ENCODE assay signal across 8 cellular contexts in genomic region chr7:12458520-12459131, GRCh38. TPM values are rescaled to one million over a fixed set of nuclear protein-coding genes. Genes with fewer than 3 reads are reported as not detected.
DNase-seq lines count a peak whose midpoint lies in the region; ATAC-seq, FAIRE-seq and TF ChIP-seq lines count a peak whose summit lies in the region.

No MANE protein-coding gene starts in this region.

- H3K27ac ChIP-seq in DND-41 (ENCODE audit: low read length) (no peak overlapping the region), astrocyte (ENCODE audit: low read depth, low read length) (no peak overlapping the region)

- no peaks in the 10 kb centered on the region for H3K36me3 Mint-ChIP-seq in astrocyte (ENCODE audit: low read depth, unreplicated experiment)

- H3K79me2 ChIP-seq in DND-41 (ENCODE audit: insufficient read depth, low read length) (no peaks in the 10 kb centered on the region), astrocyte (ENCODE audit: insufficient read depth, low read length) (no peaks in the 10 kb centered on the region)

- ATAC-seq in DND-41 (ENCODE audit: insufficient read depth, low read depth) = peak; percentile 83
- ATAC-seq in GM19452 (IDR thresholded peaks at IDR 0.05; ENCODE audit: unreplicated experiment) = peak; percentile 96
- peak; percentile 96 for ATAC-seq in HG03280 (IDR thresholded peaks at IDR 0.05; ENCODE audit: unreplicated experiment)

- H3K4me1 Mint-ChIP-seq in astrocyte (ENCODE audit: low read depth, unreplicated experiment) = no peaks in the 10 kb centered on the region

- H2AFZ ChIP-seq in DND-41 (ENCODE audit: low read depth, low read length) = no peak overlapping the region
- no peak overlapping the region for H2AFZ ChIP-seq in astrocyte (ENCODE audit: low read depth, low read length)

- H3K9ac ChIP-seq in DND-41 (ENCODE audit: low read depth, low read length) (no peak overlapping the region), astrocyte (ENCODE audit: low read length) (no peak overlapping the region)

- no peak overlapping the region for H3K4me2 ChIP-seq in DND-41 (ENCODE audit: insufficient read depth, low read length)
- H3K4me2 ChIP-seq in astrocyte (ENCODE audit: low read length) = no peak overlapping the region

- H3K9me3 ChIP-seq in DND-41 (ENCODE audit: insufficient read depth, low read length, severe bottlenecking) = no peaks in the 10 kb centered on the region
- H3K9me3 ChIP-seq in astrocyte (ENCODE audit: insufficient read depth, low read depth, low read length) = no peaks in the 10 kb centered on the region

- H3K4me1 ChIP-seq in DND-41 (ENCODE audit: insufficient read depth, low read length) (no peaks in the 10 kb centered on the region), astrocyte (ENCODE audit: insufficient read depth, low read length) (no peaks in the 10 kb centered on the region)

- no peak overlapping the region for H3K27ac Mint-ChIP-seq in astrocyte (ENCODE audit: unreplicated experiment)

- H3K9me3 Mint-ChIP-seq in astrocyte (ENCODE audit: unreplicated experiment) = no peaks in the 10 kb centered on the region

- H3K36me3 ChIP-seq in DND-41 (ENCODE audit: insufficient read depth, low read length) = no peaks in the 10 kb centered on the region
- H3K36me3 ChIP-seq in astrocyte (ENCODE audit: insufficient read depth, low read length) = no peaks in the 10 kb centered on the region

- H3K27me3 ChIP-seq in DND-41 (ENCODE audit: insufficient read depth, low read length, poor library complexity) (no peaks in the 10 kb centered on the region), astrocyte (ENCODE audit: insufficient read depth, low read length) (no peaks in the 10 kb centered on the region)

- peak; percentile 10 for DNase-seq in DND-41
- peak; percentile 3 for DNase-seq in NCI-H2196 treated with DMSO at 0.1 percent for 48 hours (lab: John Stamatoyannopoulos, UW; ENCODE audit: unreplicated experiment)
- peak; percentile 4 for DNase-seq in astrocyte (ENCODE audit: low read depth)
- no peak for DNase-seq in activated gamma-delta T cell treated with Interleukin-2 at 50 U/mL for 16 hours
- no peak for DNase-seq in middle frontal gyrus (ENCODE audit: extremely low spot score, low spot score)

- TF ChIP-seq CTCF in DND-41 (IDR thresholded peaks at IDR 0.05; ENCODE audit: borderline replicate concordance, extremely low read depth, low read length, poor library complexity, severe bottlenecking) (peak; percentile 70), astrocyte (IDR thresholded peaks at IDR 0.05; ENCODE audit: insufficient read depth, low read depth, low read length) (peak; percentile 82)

- FAIRE-seq in astrocyte (lab: Jason Lieb, UNC) = no peak
- peak; percentile 93 for FAIRE-seq in islet of Langerhans (lab: Jason Lieb, UNC)

- H4K20me1 ChIP-seq in DND-41 (ENCODE audit: insufficient read depth, low read length) = no peaks in the 10 kb centered on the region
- no peaks in the 10 kb centered on the region for H4K20me1 ChIP-seq in astrocyte (ENCODE audit: insufficient read depth, low read length)

- no peak overlapping the region for H3K4me3 Mint-ChIP-seq in astrocyte (ENCODE audit: unreplicated experiment)

- H3K4me3 ChIP-seq in DND-41 (ENCODE audit: low read depth in 1 of 2, low read length in 2 of 2) (no peak overlapping the region), astrocyte (ENCODE audit: insufficient read depth, low read depth, low read length) (no peak overlapping the region)

- no peaks in the 10 kb centered on the region for H3K27me3 Mint-ChIP-seq in astrocyte (ENCODE audit: low read depth, unreplicated experiment)

RNA-seq across cellular contexts. Expression of gene VWDE, which starts 55.0 kb away (rescaled TPM):
- 0.77 and 1.8 TPM in 2 replicates for total RNA-seq in astrocyte

Comparison
In these comparisons a context has a peak if more than half of its experiments do, and no peak if none do; other contexts are left out.
1. DNase-seq: peak in DND-41 (single experiment), NCI-H2196 treated with DMSO at 0.1 percent for 48 hours (single experiment) and astrocyte (single experiment); none in activated gamma-delta T cell treated with Interleukin-2 at 50 U/mL for 16 hours (single experiment) and middle frontal gyrus (single experiment).
2. Peak in every context shown above with its lines, with median percentiles within 50 percentile points of each other: ATAC-seq.